8 cellular contexts compared by ENCODE assay signal in the genomic region with DNA sequence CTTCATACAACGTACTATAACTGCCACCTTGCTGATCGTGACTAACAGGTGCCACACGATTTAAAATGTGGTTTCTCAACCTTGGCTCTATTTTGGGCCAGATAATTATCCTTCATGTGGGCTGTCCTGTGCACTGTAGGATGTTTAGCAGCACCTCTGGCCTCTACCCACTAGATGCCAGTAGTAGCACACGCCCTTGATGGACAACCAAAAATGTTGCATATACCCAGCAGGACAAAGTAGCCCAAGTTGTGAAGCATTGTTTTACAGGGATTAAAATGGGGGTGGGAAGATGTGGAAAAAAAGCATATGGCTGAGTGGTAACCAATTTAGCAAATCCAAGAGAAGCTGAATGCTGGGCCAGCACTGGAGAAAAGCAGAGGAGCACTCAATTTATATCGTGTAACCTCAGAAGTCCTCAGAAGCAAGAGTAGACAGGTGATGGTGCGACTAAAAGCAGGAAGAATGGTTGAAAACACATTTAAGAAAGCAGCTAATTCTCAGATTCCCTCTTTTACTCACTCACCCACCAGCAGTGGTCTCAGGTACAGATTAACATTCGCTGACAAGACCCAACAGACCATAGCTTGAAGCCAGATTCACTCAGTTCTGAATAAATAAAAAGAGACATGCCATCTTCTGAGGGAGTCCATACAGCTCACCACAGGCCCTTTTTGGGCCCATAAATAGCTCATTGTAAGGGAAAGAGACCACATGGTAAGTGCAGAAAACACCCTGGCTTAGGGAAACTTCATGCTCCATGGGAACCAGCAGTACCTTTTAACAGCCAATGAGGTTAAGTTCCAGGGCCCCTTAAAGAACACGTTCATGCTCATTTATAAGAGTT. TPM values are rescaled to one million over a fixed set of nuclear protein-coding genes. Genes with fewer than 3 reads are reported as not detected.
DNase-seq lines count a peak whose midpoint lies in the region; ATAC-seq and TF ChIP-seq lines count a peak whose summit lies in the region.

No MANE protein-coding gene starts in this region.

- H3K79me2 ChIP-seq in OCI-LY7 (ENCODE audit: insufficient read depth, low read depth, low read length) (no peaks in the 10 kb centered on the region), smooth muscle cell (ENCODE audit: low read depth) (peaks cover 4% of the 10 kb centered on the region)

- ATAC-seq in Right ventricle myocardium superior (ENCODE audit: poor library complexity) (peak; percentile 96), HG03342 (IDR thresholded peaks at IDR 0.05; ENCODE audit: unreplicated experiment) (no peak)

- no peaks in the 10 kb centered on the region for H3F3A ChIP-seq in smooth muscle cell (ENCODE audit: low read depth)

- 93% methylated on average over 8 of the region's 8 CpGs for WGBS in smooth muscle cell (ENCODE audit: low lambda C conversion rate)

- CTCF ChIA-PET in HEK293 (lab: Yijun Ruan, JAX) (interaction anchor here (0.6 to 1.2 kb wide), 7 partner anchors 14 to 333 kb away, joined by 3 to 7 read pairs (median 3); no protein-coding TSS in a partner anchor), OCI-LY7 (lab: Charles Lee; ENCODE audit: unreplicated experiment) (interaction anchor here (0.6 to 2.9 kb wide), 5 partner anchors 66 to 1137 kb away, joined by 3 to 16 read pairs (median 3); no protein-coding TSS in a partner anchor)

- H3K4me3 ChIP-seq in HEK293 (ENCODE audit: low read depth, low read length) (no peak overlapping the region), OCI-LY7 (ENCODE audit: low read depth, low read length, poor library complexity, severe bottlenecking) (no peak overlapping the region), smooth muscle cell (no peak overlapping the region)

- H2AFZ ChIP-seq in OCI-LY7 (ENCODE audit: low read length): peak overlapping the region; percentile 26; the same call in 1 of the 2 replicates
- no peak overlapping the region for H2AFZ ChIP-seq in smooth muscle cell (ENCODE audit: low read depth)

- H3K4me2 ChIP-seq in OCI-LY7 (ENCODE audit: low read length) (peak overlapping the region; percentile 52), smooth muscle cell (no peak overlapping the region)

- no peaks in the 10 kb centered on the region for H4K20me1 ChIP-seq in OCI-LY7 (ENCODE audit: insufficient read depth, low read length)
- peaks cover 15% of the 10 kb centered on the region for H4K20me1 ChIP-seq in smooth muscle cell (ENCODE audit: low read depth)

- no peaks in the 10 kb centered on the region for H3K27me3 ChIP-seq in smooth muscle cell (ENCODE audit: low read depth)

- BruUV-seq in OCI-LY7 (replicated peaks; lab: Mats Ljungman, UMichigan): no TSS peak

- H3K9me3 ChIP-seq in HEK293 (ENCODE audit: control insufficient read depth, insufficient read depth, low read depth, low read length) (no peaks in the 10 kb centered on the region), OCI-LY7 (ENCODE audit: low read length) (no peaks in the 10 kb centered on the region), smooth muscle cell (replicated peaks; ENCODE audit: low read depth) (no peaks in the 10 kb centered on the region)

- TF ChIP-seq CTCF in GM12801 (IDR thresholded peaks at IDR 0.05; ENCODE audit: extremely low read depth, insufficient read length) (peak; percentile 76), HEK293 (tag by site-specific recombination; IDR thresholded peaks at IDR 0.05) (peak; percentile 68), OCI-LY7 (conservative IDR thresholded peaks at IDR 0.05; ENCODE audit: low read length) (peak; percentile 99), smooth muscle cell (IDR thresholded peaks at IDR 0.05; ENCODE audit: borderline replicate concordance, insufficient read depth, poor library complexity, severe bottlenecking) (peak; percentile 30)

- H3K36me3 ChIP-seq in HEK293 (ENCODE audit: control insufficient read depth in 2 of 2, insufficient read depth in 1 of 2, low read length in 2 of 2): peaks cover 0 to 8% of the 10 kb centered on the region in 2 experiments; a peak in 2 of 3 replicates
- H3K36me3 ChIP-seq in OCI-LY7 (ENCODE audit: insufficient read depth, low read length): peaks cover 21% of the 10 kb centered on the region
- no peaks in the 10 kb centered on the region for H3K36me3 ChIP-seq in smooth muscle cell (ENCODE audit: low read depth)

- no peak overlapping the region for H3K9ac ChIP-seq in smooth muscle cell (ENCODE audit: low read depth)

- intact Hi-C loops in OCI-LY7 (cut with micrococcal nuclease; ENCODE audit: unreplicated experiment): loop anchor here (1.0 to 2.0 kb wide), 5 partner anchors 99 to 424 kb away; no protein-coding TSS in a partner anchor
- intact Hi-C loops in Right ventricle myocardium superior (cut with DNase I): loop anchor here (2.0 to 10.0 kb wide), 3 partner anchors 168 to 420 kb away; no protein-coding TSS in a partner anchor

- no peaks in the 10 kb centered on the region for H3K9me2 ChIP-seq in OCI-LY7 (ENCODE audit: insufficient read depth, low read length)

- H3K27ac ChIP-seq in HEK293 (ENCODE audit: extremely low read depth, low read depth, low read length) (no peak overlapping the region), OCI-LY7 (ENCODE audit: low read depth, low read length, poor library complexity, severe bottlenecking) (peak overlapping the region; percentile 48), smooth muscle cell (ENCODE audit: low read depth) (no peak overlapping the region)

- no peaks in the 10 kb centered on the region for H3K4me1 ChIP-seq in HEK293 (ENCODE audit: control insufficient read depth, insufficient read depth, low read length)
- peaks cover 25% of the 10 kb centered on the region for H3K4me1 ChIP-seq in OCI-LY7 (ENCODE audit: insufficient read depth, low read length, poor library complexity, severe bottlenecking)
- no peaks in the 10 kb centered on the region for H3K4me1 ChIP-seq in smooth muscle cell (ENCODE audit: low read depth)

- POLR2A ChIA-PET in HEK293 (lab: Yijun Ruan, JAX) (no interaction called here), OCI-LY7 (lab: Charles Lee) (interaction anchor here (0.5 to 1.5 kb wide), 12 partner anchors 9 to 848 kb away, joined by 3 to 6 read pairs (median 3); no protein-coding TSS in a partner anchor)

- DNase-seq in OCI-LY7 (ENCODE audit: low spot score) (peak; percentile 82), Right ventricle myocardium superior (no peak), smooth muscle cell (lab: John Stamatoyannopoulos, UW; ENCODE audit: unreplicated experiment) (no peak), NCI-H226 (no peak)
- peak; percentile 16 for DNase-seq in activated T-helper 9 cell treated with anti-CD3 and anti-CD28 coated beads, Interleukin-2, amount 50 U/mL, for 16 hours (ENCODE audit: low read depth)

TF ChIP-seq in HEK293, 187 proteins besides CTCF, POLR2A, EP300 and RAD21:
- TF ChIP-seq ZNF654 (tag by site-specific recombination; IDR thresholded peaks at IDR 0.05; ENCODE audit: low read depth) (peak; percentile 34; the same call in 1 of the 2 replicates), TCF7L2 (IDR thresholded peaks at IDR 0.05; ENCODE audit: borderline replicate concordance, low read depth, low read length) (no peak), KLF8 (tag by site-specific recombination; IDR thresholded peaks at IDR 0.05) (no peak), ZNF423 (tag by site-specific recombination; IDR thresholded peaks at IDR 0.05) (no peak)
- TF ChIP-seq, protein P1, sequence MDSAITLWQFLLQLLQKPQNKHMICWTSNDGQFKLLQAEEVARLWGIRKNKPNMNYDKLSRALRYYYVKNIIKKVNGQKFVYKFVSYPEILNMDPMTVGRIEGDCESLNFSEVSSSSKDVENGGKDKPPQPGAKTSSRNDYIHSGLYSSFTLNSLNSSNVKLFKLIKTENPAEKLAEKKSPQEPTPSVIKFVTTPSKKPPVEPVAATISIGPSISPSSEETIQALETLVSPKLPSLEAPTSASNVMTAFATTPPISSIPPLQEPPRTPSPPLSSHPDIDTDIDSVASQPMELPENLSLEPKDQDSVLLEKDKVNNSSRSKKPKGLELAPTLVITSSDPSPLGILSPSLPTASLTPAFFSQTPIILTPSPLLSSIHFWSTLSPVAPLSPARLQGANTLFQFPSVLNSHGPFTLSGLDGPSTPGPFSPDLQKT (IDR thresholded peaks at IDR 0.05; ENCODE audit: borderline replicate concordance, low read depth, low read length): no peak

RNA-seq across cellular contexts. Expression of gene RAPH1, which starts 50.6 kb away (rescaled TPM):
- 4.0 and 4.5 TPM in 2 replicates for total RNA-seq in OCI-LY7 (2014; rRNA removed; shearing (Covaris generic))
- total RNA-seq in OCI-LY7 (2022) (16.9 and 21.5 TPM in 2 replicates), Right ventricle myocardium superior (11.9 TPM), smooth muscle cell (15.1 and 22.3 TPM in 2 replicates)
- polyA plus RNA-seq in smooth muscle cell: 6.8 and 8.5 TPM in 2 replicates

Comparison
In these comparisons a context has a peak if more than half of its experiments do, and no peak if none do; other contexts are left out.
1. CTCF ChIP-seq: peak in every context shown above with its lines; median percentile 99 in OCI-LY7; 76 in GM12801; 68 in HEK293; 30 in smooth muscle cell.
2. DNase-seq: peak in OCI-LY7 (single experiment) and activated T-helper 9 cell treated with anti-CD3 and anti-CD28 coated beads, Interleukin-2, amount 50 U/mL, for 16 hours (single experiment); none in Right ventricle myocardium superior (single experiment), smooth muscle cell (single experiment) and NCI-H226 (single experiment).